24 cellular contexts compared by ENCODE assay signal in the genomic region with DNA sequence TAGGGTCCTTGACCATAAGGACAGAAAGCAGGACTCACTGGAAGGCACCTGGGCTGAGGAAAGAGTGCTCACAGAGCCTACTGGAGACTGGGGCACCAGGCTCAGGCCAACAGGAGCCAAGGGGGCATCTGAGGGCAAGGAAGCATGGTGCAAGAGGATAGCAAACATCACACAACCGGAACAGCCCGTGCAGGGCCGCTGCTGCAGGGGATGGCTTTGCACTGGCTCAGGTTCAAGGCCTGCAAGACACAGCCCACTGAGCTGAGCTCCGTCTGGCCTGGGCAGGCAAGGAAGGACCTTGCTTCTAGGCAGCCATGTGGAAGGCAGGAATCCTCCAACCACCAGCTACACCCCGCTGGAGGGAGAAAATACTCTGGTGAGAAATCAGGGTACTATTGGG. TPM values are rescaled to one million over a fixed set of nuclear protein-coding genes. Genes with fewer than 3 reads are reported as not detected.
"Had no signal": no experiment of that assay in that cellular context is flagged by ENCODE, and none has a peak within 500 bp of the region (broad histone marks: within the 10 kb centered on the region; RNA-seq: fewer than 3 reads in every experiment).

No MANE protein-coding gene starts in this region.

- H3K27me3 ChIP-seq: foreskin keratinocyte, neural progenitor cell, vagina had no signal

- H3K4me3 Mint-ChIP-seq: activated B cell treated with CpG ODN at 0.5 μM for 24 hours; activated CD4-positive, alpha-beta T cell treated with anti-CD3 and anti-CD28 coated beads for 36 hours; activated naive CD4-positive, alpha-beta T cell treated with anti-CD3 and anti-CD28 coated beads for 36 hours; activated T-cell treated with anti-CD3 and anti-CD28 coated beads, Interleukin-2, amount 50 U/mL, for 4 hours; mesothelial cell of epicardium; naive thymus-derived CD8-positive, alpha-beta T cell; neural progenitor cell; stimulated activated effector memory CD8-positive, alpha-beta T cell treated with anti-CD3 and anti-CD28 coated beads, Interleukin-12 subunit alpha, Interleukin-12 subunit beta, amount 100 ng/mL, for 72 hours; stimulated activated naive CD8-positive, alpha-beta T cell treated with anti-CD3 and anti-CD28 coated beads, Interleukin-15, amount 100 ng/mL, for 72 hours had no signal

- H3K36me3 ChIP-seq: neural progenitor cell, prostate gland had no signal

- H3K4me3 ChIP-seq: lung, neural progenitor cell, prostate gland, skin epidermis, vagina had no signal

- ATAC-seq: activated CD4-positive, alpha-beta T cell treated with anti-CD3 and anti-CD28 coated beads for 36 hours; activated T-cell treated with anti-CD3 and anti-CD28 coated beads, Interleukin-2, amount 50 U/mL, for 4 hours; foreskin keratinocyte; naive thymus-derived CD8-positive, alpha-beta T cell; right cardiac atrium; stimulated activated effector memory CD8-positive, alpha-beta T cell treated with anti-CD3 and anti-CD28 coated beads, Interleukin-12 subunit alpha, Interleukin-12 subunit beta, amount 100 ng/mL, for 72 hours; stimulated activated naive CD8-positive, alpha-beta T cell treated with anti-CD3 and anti-CD28 coated beads, Interleukin-15, amount 100 ng/mL, for 72 hours had no signal

- H3K4me1 ChIP-seq: prostate gland, vagina had no signal

- H3K36me3 Mint-ChIP-seq: mesothelial cell of epicardium; naive thymus-derived CD8-positive, alpha-beta T cell; neural progenitor cell; stimulated activated effector memory CD8-positive, alpha-beta T cell treated with anti-CD3 and anti-CD28 coated beads, Interleukin-12 subunit alpha, Interleukin-12 subunit beta, amount 100 ng/mL, for 72 hours had no signal

- H3K27me3 Mint-ChIP-seq: activated B cell treated with CpG ODN at 0.5 μM for 24 hours; activated CD4-positive, alpha-beta T cell treated with anti-CD3 and anti-CD28 coated beads for 36 hours; naive thymus-derived CD8-positive, alpha-beta T cell; stimulated activated naive CD8-positive, alpha-beta T cell treated with anti-CD3 and anti-CD28 coated beads, Interleukin-15, amount 100 ng/mL, for 72 hours had no signal

- H3K4me1 Mint-ChIP-seq: activated B cell treated with CpG ODN at 0.5 μM for 24 hours; activated CD4-positive, alpha-beta T cell treated with anti-CD3 and anti-CD28 coated beads for 36 hours; naive thymus-derived CD8-positive, alpha-beta T cell; stimulated activated effector memory CD8-positive, alpha-beta T cell treated with anti-CD3 and anti-CD28 coated beads, Interleukin-12 subunit alpha, Interleukin-12 subunit beta, amount 100 ng/mL, for 72 hours; stimulated activated naive CD8-positive, alpha-beta T cell treated with anti-CD3 and anti-CD28 coated beads, Interleukin-15, amount 100 ng/mL, for 72 hours had no signal

- H3K27ac ChIP-seq: foreskin keratinocyte, neural progenitor cell, prostate gland, skin epidermis, vagina had no signal

- H3K9me3 Mint-ChIP-seq: activated B cell treated with CpG ODN at 0.5 μM for 24 hours; activated naive CD4-positive, alpha-beta T cell treated with anti-CD3 and anti-CD28 coated beads for 36 hours; activated T-cell treated with anti-CD3 and anti-CD28 coated beads, Interleukin-2, amount 50 U/mL, for 4 hours; neural progenitor cell; stimulated activated effector memory CD8-positive, alpha-beta T cell treated with anti-CD3 and anti-CD28 coated beads, Interleukin-12 subunit alpha, Interleukin-12 subunit beta, amount 100 ng/mL, for 72 hours; stimulated activated naive CD8-positive, alpha-beta T cell treated with anti-CD3 and anti-CD28 coated beads, Interleukin-15, amount 100 ng/mL, for 72 hours had no signal

- H3K9me3 ChIP-seq: prostate gland, vagina had no signal

- H3K9ac ChIP-seq: neural progenitor cell had no signal

- H3K27ac Mint-ChIP-seq: activated B cell treated with CpG ODN at 0.5 μM for 24 hours; activated CD4-positive, alpha-beta T cell treated with anti-CD3 and anti-CD28 coated beads for 36 hours; activated naive CD4-positive, alpha-beta T cell treated with anti-CD3 and anti-CD28 coated beads for 36 hours; mesothelial cell of epicardium; naive thymus-derived CD8-positive, alpha-beta T cell; neural progenitor cell; stimulated activated effector memory CD8-positive, alpha-beta T cell treated with anti-CD3 and anti-CD28 coated beads, Interleukin-12 subunit alpha, Interleukin-12 subunit beta, amount 100 ng/mL, for 72 hours had no signal

- H2AFZ ChIP-seq: neural progenitor cell had no signal

- DNase-seq: activated B cell treated with CpG ODN at 0.5 μM for 24 hours; activated CD4-positive, alpha-beta T cell treated with anti-CD3 and anti-CD28 coated beads for 36 hours; activated CD4-positive, alpha-beta T cell treated with anti-CD3 and anti-CD28 coated beads, Interleukin-2, amount 50 U/mL, for 48 hours; activated CD8-positive, alpha-beta memory T cell treated with anti-CD3 and anti-CD28 coated beads, Interleukin-2, amount 50 U/mL, for 48 hours; activated naive CD4-positive, alpha-beta T cell treated with anti-CD3 and anti-CD28 coated beads for 36 hours; activated T-cell treated with anti-CD3 and anti-CD28 coated beads, Interleukin-2, amount 50 U/mL, for 4 hours; dermis blood vessel endothelial cell; effector CD8-positive, alpha-beta T cell; foreskin keratinocyte; kidney; naive thymus-derived CD8-positive, alpha-beta T cell; right cardiac atrium; stimulated activated CD4-positive, alpha-beta T cell treated with anti-CD3 and anti-CD28 coated beads, Interleukin-1b, Interleukin-23, amount 100 ng/mL, for 48 hours; stimulated activated naive CD8-positive, alpha-beta T cell treated with anti-CD3 and anti-CD28 coated beads, Interleukin-15, amount 100 ng/mL, for 72 hours; T-helper 9 cell; trophoblast cell had no signal

RNA-seq across cellular contexts. Expression of a gene that starts 59.8 kb away (rescaled TPM):
- total RNA-seq: T-helper 1 cell treated with Interleukin-12 subunit alpha and Interleukin-12 subunit beta and Interleukin-4 antibody, amounts not matched to agents 30 ng/mL and 1 ng/mL, for 36 hours had no signal
- polyA plus RNA-seq: naive thymus-derived CD8-positive, alpha-beta T cell had no signal
